1 cellular context compared by ENCODE assay signal in genomic region chrX:57211906-57212305, GRCh38.
TF ChIP-seq lines count a peak whose summit lies in the region.

No MANE protein-coding gene starts in this region.

TF ChIP-seq in WTC11, 78 proteins besides CTCF, POLR2A, EP300 and RAD21 (continued from another document):
- no peak for TF ChIP-seq ARID4B (CRISPR knock-in tag; IDR thresholded peaks at IDR 0.05; ENCODE audit: borderline replicate concordance)
- TF ChIP-seq ZNF263 (CRISPR knock-in tag; IDR thresholded peaks at IDR 0.05; ENCODE audit: low read depth) = no peak
- TF ChIP-seq NFATC4 (CRISPR knock-in tag; IDR thresholded peaks at IDR 0.05) = no peak
- no peak for TF ChIP-seq NFE2L1 (CRISPR knock-in tag; IDR thresholded peaks at IDR 0.05)
- TF ChIP-seq GRHL2 (CRISPR knock-in tag; IDR thresholded peaks at IDR 0.05; ENCODE audit: insufficient replicate concordance, severe bottlenecking) = no peak
- no peak for TF ChIP-seq SOX15 (CRISPR knock-in tag; IDR thresholded peaks at IDR 0.05)
- TF ChIP-seq ATF2 (CRISPR knock-in tag; IDR thresholded peaks at IDR 0.05; ENCODE audit: borderline replicate concordance, low read depth) = no peak
- TF ChIP-seq ZBTB43 (CRISPR knock-in tag; IDR thresholded peaks at IDR 0.05) = no peak
- no peak for TF ChIP-seq USF1 (CRISPR knock-in tag; IDR thresholded peaks at IDR 0.05)
- no peak for TF ChIP-seq CDX4 (CRISPR knock-in tag; IDR thresholded peaks at IDR 0.05; ENCODE audit: borderline replicate concordance)
- no peak for TF ChIP-seq EMX1 (CRISPR knock-in tag; IDR thresholded peaks at IDR 0.05)
- no peak for TF ChIP-seq ZNF671 (CRISPR knock-in tag; IDR thresholded peaks at IDR 0.05)
- no peak for TF ChIP-seq ZNF423 (CRISPR knock-in tag; IDR thresholded peaks at IDR 0.05)
- no peak for TF ChIP-seq ZNF425 (CRISPR knock-in tag; conservative IDR thresholded peaks at IDR 0.05)
